Comparison of ENCODE assay signal across 8 cellular contexts in genomic region chr5:139696894-139697658, GRCh38. TPM values are rescaled to one million over a fixed set of nuclear protein-coding genes. Genes with fewer than 3 reads are reported as not detected.
DNase-seq lines count a peak whose midpoint lies in the region; FAIRE-seq and TF ChIP-seq lines count a peak whose summit lies in the region.

No MANE protein-coding gene starts in this region.

- H3K27ac ChIP-seq in WERI-Rb-1, result peak overlapping the region; percentile 61
- peak overlapping the region; percentile 4 for H3K27ac ChIP-seq in endothelial cell of umbilical vein (ENCODE audit: insufficient read depth, low read depth, low read length)
- peak overlapping the region; percentile 9 to 73 (median 67) for H3K27ac ChIP-seq in thyroid gland
- H3K27ac ChIP-seq in MM.1S (ENCODE audit: low read length), result no peak overlapping the region

- 18 to 41% methylated on average over 13 to 38 of the region's 55 CpGs for WGBS in thyroid gland, 2 donors

- intact Hi-C loops in endothelial cell of umbilical vein (cut with micrococcal nuclease) (loop anchor here (2.0 to 5.0 kb wide), 2 partner anchors 36 to 70 kb away; no protein-coding TSS in a partner anchor), thyroid gland (cut with DNase I) (no loop called here)

- TF ChIP-seq POLR2A in endothelial cell of umbilical vein (IDR thresholded peaks at IDR 0.05; ENCODE audit: low read depth, low read length) (no peak), thyroid gland (IDR thresholded peaks at IDR 0.05) (no peak)

- H3K79me2 ChIP-seq in endothelial cell of umbilical vein (ENCODE audit: control insufficient read depth, insufficient read depth, low read length), result no peaks in the 10 kb centered on the region
- H3K79me2 ChIP-seq in MM.1S (ENCODE audit: low read length), result no peaks in the 10 kb centered on the region

- H3K9me3 ChIP-seq in WERI-Rb-1 (ENCODE audit: severe bottlenecking) (no peaks in the 10 kb centered on the region), endothelial cell of umbilical vein (replicated peaks; ENCODE audit: control insufficient read depth, insufficient read depth, low read length) (no peaks in the 10 kb centered on the region), thyroid gland (no peaks in the 10 kb centered on the region), MM.1S (replicated peaks; ENCODE audit: insufficient read depth, low read length) (no peaks in the 10 kb centered on the region)

- no peaks in the 10 kb centered on the region for H3K27me3 ChIP-seq in H7 (ENCODE audit: control insufficient read depth, insufficient read depth, low read length)
- H3K27me3 ChIP-seq in WERI-Rb-1 (ENCODE audit: insufficient read depth, low read depth, severe bottlenecking), result no peaks in the 10 kb centered on the region
- peaks cover 2 to 6% of the 10 kb centered on the region in 2 experiments for H3K27me3 ChIP-seq in endothelial cell of umbilical vein (ENCODE audit: control insufficient read depth in 2 of 2, insufficient read depth in 2 of 2, low read length in 2 of 2)
- no peaks in the 10 kb centered on the region for H3K27me3 ChIP-seq in thyroid gland
- peaks cover 12% of the 10 kb centered on the region for H3K27me3 ChIP-seq in MM.1S (replicated peaks; ENCODE audit: insufficient read depth, low read length)

- H3K9ac ChIP-seq in endothelial cell of umbilical vein (replicated peaks; ENCODE audit: extremely low read depth, insufficient read depth, low read length), result peak overlapping the region; percentile 18
- H3K9ac ChIP-seq in MM.1S (ENCODE audit: low read length), result no peak overlapping the region

- H3K36me3 Mint-ChIP-seq in mesothelial cell of epicardium, result no peaks in the 10 kb centered on the region

- no peaks in the 10 kb centered on the region for H4K20me1 ChIP-seq in endothelial cell of umbilical vein (replicated peaks; ENCODE audit: control insufficient read depth, extremely low read depth, insufficient read depth, low read length)
- H4K20me1 ChIP-seq in MM.1S (ENCODE audit: insufficient read depth, low read length), result no peaks in the 10 kb centered on the region

- H3K4me3 Mint-ChIP-seq in mesothelial cell of epicardium, result peak overlapping the region; percentile 49

- H3K36me3 ChIP-seq in H7 (replicated peaks; ENCODE audit: control insufficient read depth, insufficient read depth, low read length) (no peaks in the 10 kb centered on the region), WERI-Rb-1 (no peaks in the 10 kb centered on the region), endothelial cell of umbilical vein (ENCODE audit: control insufficient read depth in 2 of 2, extremely low read depth in 1 of 2, insufficient read depth in 2 of 2, low read length in 2 of 2) (no peaks in the 10 kb centered on the region), thyroid gland (no peaks in the 10 kb centered on the region), MM.1S (replicated peaks; ENCODE audit: insufficient read depth, low read length) (no peaks in the 10 kb centered on the region)

- peaks cover 6% of the 10 kb centered on the region for H3K4me1 ChIP-seq in endothelial cell of umbilical vein (ENCODE audit: control insufficient read depth, extremely low read depth, insufficient read depth, low read length)
- H3K4me1 ChIP-seq in thyroid gland, result peaks cover 36 to 60% of the 10 kb centered on the region in 2 donors
- no peaks in the 10 kb centered on the region for H3K4me1 ChIP-seq in MM.1S (ENCODE audit: low read length)

- BruUV-seq in endothelial cell of umbilical vein (replicated peaks; lab: Mats Ljungman, UMichigan), result no TSS peak

- TF ChIP-seq CTCF in AG09309 (IDR thresholded peaks at IDR 0.05; ENCODE audit: control insufficient read depth, insufficient read depth, low read depth, low read length, missing control alignments) (no peak), WERI-Rb-1 (IDR thresholded peaks at IDR 0.05; ENCODE audit: low read depth, low read length) (no peak), endothelial cell of umbilical vein (IDR thresholded peaks at IDR 0.05; ENCODE audit: extremely low read depth in 1 of 2, insufficient read depth in 1 of 2, low read depth in 1 of 2, low read length in 2 of 2) (no peak), mesothelial cell of epicardium (IDR thresholded peaks at IDR 0.05; ENCODE audit: unreplicated experiment) (no peak), thyroid gland (IDR thresholded peaks at IDR 0.05) (no peak), MM.1S (IDR thresholded peaks at IDR 0.05; ENCODE audit: low read length) (no peak)

- no peaks in the 10 kb centered on the region for H3K9me1 ChIP-seq in endothelial cell of umbilical vein (replicated peaks; ENCODE audit: control insufficient read depth, extremely low read depth, insufficient read depth, low read length)

- H3K9me3 Mint-ChIP-seq in mesothelial cell of epicardium, result no peaks in the 10 kb centered on the region

- H3K27me3 Mint-ChIP-seq in mesothelial cell of epicardium (ENCODE audit: low read depth), result no peaks in the 10 kb centered on the region

- H2AFZ ChIP-seq in endothelial cell of umbilical vein (ENCODE audit: low read depth, low read length), result peak overlapping the region; percentile 86
- H2AFZ ChIP-seq in MM.1S (ENCODE audit: low read length), result no peak overlapping the region

- H3K4me3 ChIP-seq in AG09309 (ENCODE audit: control insufficient read depth, low read depth, low read length), result peak overlapping the region; percentile 45
- peak overlapping the region; percentile 39 for H3K4me3 ChIP-seq in H7 (ENCODE audit: insufficient read depth, low read depth, low read length)
- H3K4me3 ChIP-seq in WERI-Rb-1 (ENCODE audit: low read depth, low read length), result peak overlapping the region; percentile 49
- peak overlapping the region in 2 of 3 experiments; percentile 6 to 24 for H3K4me3 ChIP-seq in endothelial cell of umbilical vein (replicated peaks in 1 of 3; ENCODE audit: insufficient read depth in 1 of 3, low read depth in 1 of 3, low read length in 3 of 3)
- H3K4me3 ChIP-seq in thyroid gland (replicated peaks in 1 of 3), result peak overlapping the region in 1 of 3 donors; percentile 24
- H3K4me3 ChIP-seq in MM.1S (ENCODE audit: low read length), result no peak overlapping the region

- H3K4me2 ChIP-seq in endothelial cell of umbilical vein (ENCODE audit: insufficient read depth, low read length), result peak overlapping the region; percentile 51
- H3K4me2 ChIP-seq in MM.1S (ENCODE audit: low read depth, low read length), result no peak overlapping the region; the same call in 1 of the 2 replicates

- POLR2A ChIA-PET in endothelial cell of umbilical vein (lab: Charles Lee), result no interaction called here

- peak overlapping the region; percentile 95 for H3K27ac Mint-ChIP-seq in mesothelial cell of epicardium

- DNase-seq in AG09309 (ENCODE audit: low read depth) (peak; percentile 63), H7 (peak; percentile 94), WERI-Rb-1 (peak; percentile 77), endothelial cell of umbilical vein (ENCODE audit: low read depth, low spot score) (peak; percentile 55), mesothelial cell of epicardium (ENCODE audit: low spot score in 2 of 2, unreplicated experiment in 2 of 2) (peak; percentile 71 to 85), thyroid gland (peak; percentile 53 to 63), MM.1S (no peak), NK-92 (lab: John Stamatoyannopoulos, UW; ENCODE audit: unreplicated experiment) (no peak)

- H3K4me1 Mint-ChIP-seq in mesothelial cell of epicardium, result peaks cover 44% of the 10 kb centered on the region

- H3K9me2 ChIP-seq in MM.1S (replicated peaks; ENCODE audit: insufficient read depth, low read length), result no peaks in the 10 kb centered on the region

- no peaks in the 10 kb centered on the region for H3F3A ChIP-seq in MM.1S (ENCODE audit: insufficient read depth, low read length)

- CTCF ChIA-PET in endothelial cell of umbilical vein (lab: Charles Lee), result interaction anchor here (0.6 to 0.9 kb wide), 2 partner anchors 68 to 157 kb away, joined by 3 read pairs; no protein-coding TSS in a partner anchor

- FAIRE-seq in endothelial cell of umbilical vein (lab: Jason Lieb, UNC), result peak; percentile 4

- dilution Hi-C loops in endothelial cell of umbilical vein (cut with MboI; ENCODE audit: extremely low pct_ligation_motif_present, low sequenced_read_pairs), result no loop called here

TF ChIP-seq in endothelial cell of umbilical vein, 7 proteins besides CTCF, POLR2A, EP300 and RAD21:
- TF ChIP-seq POLR2AphosphoS5 (IDR thresholded peaks at IDR 0.05; ENCODE audit: insufficient read depth, low read depth, low read length) (peak; percentile 21), MYC (IDR thresholded peaks at IDR 0.05; ENCODE audit: low read depth, low read length) (no peak), FOS (IDR thresholded peaks at IDR 0.05; ENCODE audit: borderline replicate concordance, insufficient read depth, low read length) (peak; percentile 5)

RNA-seq across cellular contexts. Expression of gene CXXC5, which starts 48.9 kb away (rescaled TPM):
- total RNA-seq in H7 (2014; rRNA removed; shearing (Covaris generic)), result 150 and 154 TPM in 2 replicates
- 2.7 and 5.9 TPM in 2 replicates for total RNA-seq in endothelial cell of umbilical vein
- polyA plus RNA-seq in endothelial cell of umbilical vein, result 5.5 and 8.2 TPM in 2 replicates
- polyA plus RNA-seq in endothelial cell of umbilical vein (2011; cell fraction: cytosol; rRNA removed), result 3.5 and 5.5 TPM in 2 replicates
- 2.2 and 3.2 TPM in 2 replicates for polyA plus RNA-seq in endothelial cell of umbilical vein (2011; cell fraction: nucleus; rRNA removed)
- polyA plus RNA-seq in endothelial cell of umbilical vein (2012), result 0.82 and 0.90 TPM in 2 replicates
- polyA minus RNA-seq in endothelial cell of umbilical vein, result 4.7 and 6.7 TPM in 2 replicates
- polyA minus RNA-seq in endothelial cell of umbilical vein (2011; cell fraction: cytosol; rRNA and poly(A)+ RNA removed), result 24.9 TPM
- 1.1 and 1.8 TPM in 2 replicates for polyA minus RNA-seq in endothelial cell of umbilical vein (2011; cell fraction: nucleus; rRNA and poly(A)+ RNA removed)
- 35.7 to 38.3 TPM (median 37.4 TPM) in 3 replicates for total RNA-seq in mesothelial cell of epicardium
- total RNA-seq in thyroid gland, result 10 to 100 TPM; 52.3 to 81.8 (median 62.6) TPM

Comparison
In these comparisons a context has a peak if more than half of its experiments do, and no peak if none do; other contexts are left out.
1. DNase-seq: peak in AG09309 (single experiment), H7 (single experiment), WERI-Rb-1 (single experiment), endothelial cell of umbilical vein (single experiment), mesothelial cell of epicardium (2 of 2) and thyroid gland (2 of 2); none in MM.1S (single experiment) and NK-92 (single experiment).